Comparison of ENCODE assay signal across 8 cellular contexts in genomic region chr6:153131037-153131981, GRCh38. TPM values are rescaled to one million over a fixed set of nuclear protein-coding genes. Genes with fewer than 3 reads are reported as not detected.
A peak's percentile ranks its signal among the peaks of the same experiment; 100 is the strongest.
DNase-seq lines count a peak whose midpoint lies in the region; ATAC-seq, FAIRE-seq and TF ChIP-seq lines count a peak whose summit lies in the region.

Gene RGS17, minus strand, starts transcription at chr6:153131282. Its CDS starts 87,264 bp downstream, at chr6:153044018.

- H3K27ac Mint-ChIP-seq in CD4-positive, alpha-beta T cell: no peak within 1 kb of the TSS

- no peak within 1 kb of the TSS for H3K27ac ChIP-seq in CD4-positive, alpha-beta T cell (ENCODE audit: low read depth, low read length)
- H3K27ac ChIP-seq in brain microvascular endothelial cell: no peak within 1 kb of the TSS

- H3K4me1 ChIP-seq in iPS-15b (ENCODE audit: control insufficient read depth, insufficient read depth, low read length): peaks cover 7% of the 10 kb centered on the region

- H3K4me3 Mint-ChIP-seq in CD4-positive, alpha-beta T cell: peak within 1 kb of the TSS; percentile 80

- no peak for TF ChIP-seq CTCF in CD4-positive, alpha-beta T cell (IDR thresholded peaks at IDR 0.05)
- TF ChIP-seq CTCF in brain microvascular endothelial cell (IDR thresholded peaks at IDR 0.05; ENCODE audit: low read depth, low read length, missing control alignments) (no peak), retinal pigment epithelial cell (conservative IDR thresholded peaks at IDR 0.05; ENCODE audit: low read depth, low read length) (no peak)

- POLR2A ChIA-PET in CD4-positive, alpha-beta T cell (lab: Charles Lee): no interaction called here

- in situ Hi-C loops in brain microvascular endothelial cell (cut with HindIII; ENCODE audit: low pct_ligation_motif_present, low sequenced_read_pairs): no loop called here

- peak; percentile 26 for ATAC-seq in CD4-positive, alpha-beta T cell (ENCODE audit: poor library complexity)
- ATAC-seq in GM19397 (IDR thresholded peaks at IDR 0.05; ENCODE audit: unreplicated experiment) (peak; percentile 61), HG03469 (IDR thresholded peaks at IDR 0.05; ENCODE audit: unreplicated experiment) (peak; percentile 42)

- H3K27me3 Mint-ChIP-seq in CD4-positive, alpha-beta T cell: peaks cover 55% of the 10 kb centered on the region

- no peaks in the 10 kb centered on the region for H3K9me3 Mint-ChIP-seq in CD4-positive, alpha-beta T cell

- no peaks in the 10 kb centered on the region for H3K36me3 ChIP-seq in brain microvascular endothelial cell (replicated peaks)
- H3K36me3 ChIP-seq in iPS-15b (ENCODE audit: control insufficient read depth, insufficient read depth, low read length): no peaks in the 10 kb centered on the region

- CTCF ChIA-PET in CD4-positive, alpha-beta T cell (lab: Charles Lee): no interaction called here

- H3K27me3 ChIP-seq in CD4-positive, alpha-beta T cell (ENCODE audit: control insufficient read depth, insufficient read depth, low read length): peaks cover 50% of the 10 kb centered on the region
- H3K27me3 ChIP-seq in brain microvascular endothelial cell (replicated peaks) (no peaks in the 10 kb centered on the region), iPS-15b (ENCODE audit: control insufficient read depth, insufficient read depth, low read length) (peaks cover 29% of the 10 kb centered on the region)

- peaks cover 26% of the 10 kb centered on the region for H3K4me1 Mint-ChIP-seq in CD4-positive, alpha-beta T cell (ENCODE audit: low read depth)

- H3K9ac ChIP-seq in iPS-15b (ENCODE audit: low read depth, low read length): peak within 1 kb of the TSS; percentile 60

- intact Hi-C loops in CD4-positive, alpha-beta T cell (cut with DNase I, micrococcal nuclease): no loop called here

- no peaks in the 10 kb centered on the region for H3K36me3 Mint-ChIP-seq in CD4-positive, alpha-beta T cell (ENCODE audit: low read depth)

- DNase-seq in CD4-positive, alpha-beta T cell: peak in 2 of 10 experiments; percentile 2 to 13
- DNase-seq in RCC 7860 (ENCODE audit: low spot score) (peak; percentile 38), brain microvascular endothelial cell (peak; percentile 49), retinal pigment epithelial cell (ENCODE audit: low read depth) (no peak), AML-193 (lab: John Stamatoyannopoulos, UW) (no peak)

- FAIRE-seq in RCC 7860 (lab: Jason Lieb, UNC): no peak

- H3K4me3 ChIP-seq in brain microvascular endothelial cell (ENCODE audit: low read depth, low read length): peak within 1 kb of the TSS; percentile 86
- peak within 1 kb of the TSS; percentile 82 for H3K4me3 ChIP-seq in iPS-15b (ENCODE audit: low read depth, low read length)
- peak within 1 kb of the TSS; percentile 79 for H3K4me3 ChIP-seq in retinal pigment epithelial cell (ENCODE audit: low read length)

- no peaks in the 10 kb centered on the region for H3K9me3 ChIP-seq in CD4-positive, alpha-beta T cell (ENCODE audit: control insufficient read depth, low read length)
- H3K9me3 ChIP-seq in iPS-15b (ENCODE audit: control insufficient read depth, insufficient read depth, low read length): no peaks in the 10 kb centered on the region

RNA-seq across cellular contexts. Expression of gene RGS17, which starts in this region (rescaled TPM):
- total RNA-seq in CD4-positive, alpha-beta T cell: not detected

Comparison
In these comparisons a context has a peak if more than half of its experiments do, and no peak if none do; other contexts are left out.
1. Peak in ATAC-seq in CD4-positive, alpha-beta T cell; RNA of the gene not detected or under 1 TPM.
2. DNase-seq: peak in RCC 7860 (single experiment) and brain microvascular endothelial cell (single experiment); none in retinal pigment epithelial cell (single experiment) and AML-193 (0 of 2).
3. Peak in every context shown above with its lines, with median percentiles within 50 percentile points of each other: ATAC-seq and H3K4me3 ChIP-seq.